Comparison of ENCODE assay signal across 14 cellular contexts in genomic region chr11:96472085-96472484, GRCh38.
DNase-seq lines count a peak whose midpoint lies in the region; ATAC-seq and TF ChIP-seq lines count a peak whose summit lies in the region.
"Had no signal": no experiment of that assay in that cellular context is flagged by ENCODE, and none has a peak within 500 bp of the region (broad histone marks: within the 10 kb centered on the region; RNA-seq: fewer than 3 reads in every experiment).

No MANE protein-coding gene starts in this region.

- DNase-seq in activated naive CD8-positive, alpha-beta T cell treated with anti-CD3 and anti-CD28 coated beads, Interleukin-2, amount 50 U/mL, for 24 hours = peak; percentile 2
- DNase-seq in HUDEP-2 (lab: John Stamatoyannopoulos, UW; ENCODE audit: unreplicated experiment in 76 of 76) = no peak
- no peak for DNase-seq in NCI-H226
- DNase-seq in transverse colon = no peak
- no peak for DNase-seq in immature natural killer cell
- DNase-seq: activated CD4-positive, alpha-beta T cell treated with anti-CD3 and anti-CD28 coated beads, Interleukin-2, amount 10 ng/mL, durations not matched to agents 7 days and 5 days; Calu3; NCI-H2171 treated with DMSO at 0.1 percent for 48 hours; psoas muscle had no signal

- no peak overlapping the region for H3K27ac ChIP-seq in transverse colon
- H3K27ac ChIP-seq: psoas muscle had no signal

- intact Hi-C loops in transverse colon (cut with DNase I; ENCODE audit: low total_unique reads) = no loop called here

- H3K27ac Mint-ChIP-seq in activated naive CD8-positive, alpha-beta T cell treated with anti-CD3 and anti-CD28 coated beads, Interleukin-2, amount 50 U/mL, for 24 hours = no peak overlapping the region
- no peak overlapping the region for H3K27ac Mint-ChIP-seq in immature natural killer cell
- H3K27ac Mint-ChIP-seq: activated CD4-positive, alpha-beta T cell treated with anti-CD3 and anti-CD28 coated beads, Interleukin-2, amount 10 ng/mL, durations not matched to agents 7 days and 5 days; activated naive CD4-positive, alpha-beta T cell treated with anti-CD3 and anti-CD28 coated beads, Interleukin-2, amount 50 U/mL, for 72 hours had no signal

- 54% methylated on average over 1 of the region's 1 CpG; no CpG with 5 or more reads in 1 of the 2 donors for WGBS in transverse colon (ENCODE audit: low coverage in 1 of 2), 2 donors

- peak; percentile 90 for ATAC-seq in GM18502 (IDR thresholded peaks at IDR 0.05; ENCODE audit: poor library complexity, unreplicated experiment)
- peak; percentile 89 for ATAC-seq in GM21360 (IDR thresholded peaks at IDR 0.05; ENCODE audit: unreplicated experiment)
- peak; percentile 70 for ATAC-seq in HG03095 (IDR thresholded peaks at IDR 0.05; ENCODE audit: unreplicated experiment)
- ATAC-seq in activated naive CD8-positive, alpha-beta T cell treated with anti-CD3 and anti-CD28 coated beads, Interleukin-2, amount 50 U/mL, for 24 hours = peak; percentile 63
- ATAC-seq: psoas muscle had no signal

- H3K4me3 ChIP-seq in transverse colon = no peak overlapping the region
- H3K4me3 ChIP-seq: lung, psoas muscle had no signal

- TF ChIP-seq CTCF in transverse colon (IDR thresholded peaks at IDR 0.05) = no peak

- no peaks in the 10 kb centered on the region for H3K4me1 ChIP-seq in transverse colon
- H3K4me1 ChIP-seq: psoas muscle had no signal

- no peaks in the 10 kb centered on the region for H3K4me1 Mint-ChIP-seq in activated naive CD8-positive, alpha-beta T cell treated with anti-CD3 and anti-CD28 coated beads, Interleukin-2, amount 50 U/mL, for 24 hours
- no peaks in the 10 kb centered on the region for H3K4me1 Mint-ChIP-seq in immature natural killer cell

- H3K4me3 Mint-ChIP-seq in activated naive CD8-positive, alpha-beta T cell treated with anti-CD3 and anti-CD28 coated beads, Interleukin-2, amount 50 U/mL, for 24 hours = no peak overlapping the region
- no peak overlapping the region for H3K4me3 Mint-ChIP-seq in immature natural killer cell
- H3K4me3 Mint-ChIP-seq: activated CD4-positive, alpha-beta T cell treated with anti-CD3 and anti-CD28 coated beads, Interleukin-2, amount 10 ng/mL, durations not matched to agents 7 days and 5 days had no signal

- peaks cover 7 to 14% of the 10 kb centered on the region in 2 donors for H3K9me3 ChIP-seq in transverse colon

- TF ChIP-seq EP300 in transverse colon (IDR thresholded peaks at IDR 0.05; ENCODE audit: low read depth) = no peak

- H3K27me3 ChIP-seq in transverse colon = no peaks in the 10 kb centered on the region

- no peaks in the 10 kb centered on the region for H3K36me3 ChIP-seq in transverse colon

- peaks cover 6% of the 10 kb centered on the region for H3K27me3 Mint-ChIP-seq in activated naive CD8-positive, alpha-beta T cell treated with anti-CD3 and anti-CD28 coated beads, Interleukin-2, amount 50 U/mL, for 24 hours
- peaks cover 0 to 19% (median 7%) of the 10 kb centered on the region in 3 donors for H3K27me3 Mint-ChIP-seq in immature natural killer cell (ENCODE audit: low read depth in 3 of 3)
- H3K27me3 Mint-ChIP-seq: activated CD4-positive, alpha-beta T cell treated with anti-CD3 and anti-CD28 coated beads, Interleukin-2, amount 10 ng/mL, durations not matched to agents 7 days and 5 days had no signal

- TF ChIP-seq POLR2A in transverse colon (IDR thresholded peaks at IDR 0.05) = no peak

- in situ Hi-C loops in transverse colon (cut with MboI; ENCODE audit: low pct_ligation_motif_present in 1 of 4, low pct_unique_long_range_greater_than_20kb in 1 of 4, low sequenced_read_pairs in 3 of 4) = loop anchor here in 2 of 4 donors (25.0 kb wide), 1 partner anchor 665 kb away; no protein-coding TSS in a partner anchor

- H3K36me3 Mint-ChIP-seq in activated naive CD8-positive, alpha-beta T cell treated with anti-CD3 and anti-CD28 coated beads, Interleukin-2, amount 50 U/mL, for 24 hours (ENCODE audit: low read depth) = peaks cover 3% of the 10 kb centered on the region
- peaks cover 0 to 6% (median 6%) of the 10 kb centered on the region in 3 donors for H3K36me3 Mint-ChIP-seq in immature natural killer cell

- peaks cover 13% of the 10 kb centered on the region for H3K9me3 Mint-ChIP-seq in activated naive CD8-positive, alpha-beta T cell treated with anti-CD3 and anti-CD28 coated beads, Interleukin-2, amount 50 U/mL, for 24 hours
- peaks cover 3 to 32% (median 9%) of the 10 kb centered on the region in 6 donors for H3K9me3 Mint-ChIP-seq in immature natural killer cell
